24 cellular contexts compared by ENCODE assay signal in the genomic region with DNA sequence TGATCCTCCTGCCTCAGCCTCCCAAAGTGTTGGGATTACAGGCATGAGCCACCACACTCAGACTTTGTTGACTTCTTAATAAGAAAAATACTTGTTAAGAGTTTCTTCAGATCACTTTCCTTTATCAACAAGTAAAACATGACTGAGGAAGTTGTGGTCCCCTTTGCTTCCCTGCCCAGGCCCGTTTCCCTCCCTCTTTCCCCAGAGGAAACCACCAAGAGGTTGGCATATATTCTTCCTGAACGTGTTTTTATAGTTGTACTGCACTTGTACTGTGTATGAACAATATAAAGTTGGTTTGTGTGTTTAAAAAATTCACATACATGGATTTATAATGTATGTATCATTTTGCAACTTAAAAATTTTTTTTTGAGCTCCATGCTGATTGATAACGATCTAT. TPM values are rescaled to one million over a fixed set of nuclear protein-coding genes. Genes with fewer than 3 reads are reported as not detected.
DNase-seq lines count a peak whose midpoint lies in the region; ATAC-seq and TF ChIP-seq lines count a peak whose summit lies in the region.
"Had no signal": no experiment of that assay in that cellular context is flagged by ENCODE, and none has a peak within 500 bp of the region (broad histone marks: within the 10 kb centered on the region; RNA-seq: fewer than 3 reads in every experiment).

No MANE protein-coding gene starts in this region.

- peaks cover 18% of the 10 kb centered on the region for H3K4me1 Mint-ChIP-seq in T-helper 1 cell treated with Interleukin-12 subunit alpha and Interleukin-12 subunit beta and Interleukin-4 antibody, amounts not matched to agents 30 μg/mL and 1 μg/mL, for 36 hours (ENCODE audit: low read depth)
- H3K4me1 Mint-ChIP-seq in activated CD8-positive, alpha-beta T cell treated with anti-CD3 and anti-CD28 coated beads for 36 hours (ENCODE audit: low read depth): peaks cover 11% of the 10 kb centered on the region
- peaks cover 3 to 16% (median 10%) of the 10 kb centered on the region in 4 donors for H3K4me1 Mint-ChIP-seq in naive thymus-derived CD8-positive, alpha-beta T cell

- no peak for TF ChIP-seq CTCF in activated CD8-positive, alpha-beta T cell treated with anti-CD3 and anti-CD28 coated beads for 36 hours (IDR thresholded peaks at IDR 0.05)

- no peak overlapping the region for H3K4me3 ChIP-seq in effector memory CD4-positive, alpha-beta T cell (ENCODE audit: insufficient read depth, low read depth, low read length, poor library complexity, severe bottlenecking)
- H3K4me3 ChIP-seq: prostate gland, skin epidermis, thyroid gland had no signal

- intact Hi-C loops in activated CD8-positive, alpha-beta T cell treated with anti-CD3 and anti-CD28 coated beads for 36 hours (cut with micrococcal nuclease): no loop called here
- intact Hi-C loops in head of caudate nucleus (cut with DNase I): no loop called here

- H3K4me1 ChIP-seq in effector memory CD4-positive, alpha-beta T cell (ENCODE audit: control insufficient read depth, insufficient read depth, low read length, poor library complexity, severe bottlenecking): no peaks in the 10 kb centered on the region
- H3K4me1 ChIP-seq: prostate gland, thyroid gland had no signal

- no peaks in the 10 kb centered on the region for H3K27me3 Mint-ChIP-seq in T-helper 1 cell treated with Interleukin-12 subunit alpha and Interleukin-12 subunit beta and Interleukin-4 antibody, amounts not matched to agents 30 μg/mL and 1 μg/mL, for 36 hours (ENCODE audit: low read depth)
- no peaks in the 10 kb centered on the region for H3K27me3 Mint-ChIP-seq in activated CD8-positive, alpha-beta T cell treated with anti-CD3 and anti-CD28 coated beads for 36 hours
- no peaks in the 10 kb centered on the region for H3K27me3 Mint-ChIP-seq in naive thymus-derived CD8-positive, alpha-beta T cell

- DNase-seq in T-helper 1 cell: no peak
- peak; percentile 59 for DNase-seq in KBM-7
- DNase-seq in activated CD8-positive, alpha-beta T cell treated with anti-CD3 and anti-CD28 coated beads for 36 hours: no peak
- no peak for DNase-seq in naive thymus-derived CD8-positive, alpha-beta T cell
- no peak for DNase-seq in effector memory CD4-positive, alpha-beta T cell
- DNase-seq in RKO (ENCODE audit: low spot score): no peak
- no peak for DNase-seq in head of caudate nucleus
- DNase-seq: 8988T; activated T-cell treated with anti-CD3 and anti-CD28 coated beads, Interleukin-2, amount 50 U/mL, for 48 hours; C1 segment of cervical spinal cord; caudate nucleus; DMS53; H7; islet precursor cell; NCI-H345; NK-92 treated with Interleukin-12 subunit alpha and Interleukin-12 subunit beta, amount 100 ng/mL, for 24 hours; stimulated activated CD4-positive, alpha-beta T cell treated with anti-CD3 and anti-CD28 coated beads, Interleukin-4, amount 100 ng/mL, for 1 hour; stimulated activated CD8-positive, alpha-beta memory T cell treated with anti-CD3 and anti-CD28 coated beads, Interleukin-4, amount 100 ng/mL, for 48 hours; thyroid gland had no signal

- in situ Hi-C loops in KBM-7 (cut with MboI; ENCODE audit: low pct_unique_long_range_greater_than_20kb, low sequenced_read_pairs): no loop called here

- H3K36me3 Mint-ChIP-seq in T-helper 1 cell treated with Interleukin-12 subunit alpha and Interleukin-12 subunit beta and Interleukin-4 antibody, amounts not matched to agents 30 μg/mL and 1 μg/mL, for 36 hours (ENCODE audit: low read depth): peaks cover 20% of the 10 kb centered on the region
- peaks cover 25% of the 10 kb centered on the region for H3K36me3 Mint-ChIP-seq in activated CD8-positive, alpha-beta T cell treated with anti-CD3 and anti-CD28 coated beads for 36 hours (ENCODE audit: low read depth)
- peaks cover 0 to 62% (median 4%) of the 10 kb centered on the region in 3 donors for H3K36me3 Mint-ChIP-seq in naive thymus-derived CD8-positive, alpha-beta T cell

- H3K27ac Mint-ChIP-seq in T-helper 1 cell treated with Interleukin-12 subunit alpha and Interleukin-12 subunit beta and Interleukin-4 antibody, amounts not matched to agents 30 μg/mL and 1 μg/mL, for 36 hours: peak overlapping the region; percentile 26
- peak overlapping the region; percentile 64 for H3K27ac Mint-ChIP-seq in activated CD8-positive, alpha-beta T cell treated with anti-CD3 and anti-CD28 coated beads for 36 hours
- peak overlapping the region; percentile 14 to 90 (median 60) for H3K27ac Mint-ChIP-seq in naive thymus-derived CD8-positive, alpha-beta T cell

- CTCF ChIA-PET in activated CD8-positive, alpha-beta T cell treated with anti-CD3 and anti-CD28 coated beads for 36 hours (lab: Charles Lee): interaction anchor here (0.7 kb wide), 1 partner anchor 634 kb away, joined by 3 read pairs; no protein-coding TSS in a partner anchor

- POLR2A ChIA-PET in activated CD8-positive, alpha-beta T cell treated with anti-CD3 and anti-CD28 coated beads for 36 hours (lab: Charles Lee): no interaction called here
- POLR2A ChIA-PET in naive thymus-derived CD8-positive, alpha-beta T cell (lab: Charles Lee): no interaction called here

- H3K9me3 Mint-ChIP-seq in T-helper 1 cell treated with Interleukin-12 subunit alpha and Interleukin-12 subunit beta and Interleukin-4 antibody, amounts not matched to agents 30 μg/mL and 1 μg/mL, for 36 hours: no peaks in the 10 kb centered on the region
- H3K9me3 Mint-ChIP-seq in activated CD8-positive, alpha-beta T cell treated with anti-CD3 and anti-CD28 coated beads for 36 hours: no peaks in the 10 kb centered on the region
- no peaks in the 10 kb centered on the region for H3K9me3 Mint-ChIP-seq in naive thymus-derived CD8-positive, alpha-beta T cell

- no peaks in the 10 kb centered on the region for H3K9me3 ChIP-seq in effector memory CD4-positive, alpha-beta T cell (ENCODE audit: control insufficient read depth, low read length)
- H3K9me3 ChIP-seq: prostate gland, thyroid gland had no signal

- H3K36me3 ChIP-seq in effector memory CD4-positive, alpha-beta T cell (ENCODE audit: control insufficient read depth, insufficient read depth, low read length): peaks cover 22% of the 10 kb centered on the region
- H3K36me3 ChIP-seq: prostate gland had no signal

- no peak for ATAC-seq in activated CD8-positive, alpha-beta T cell treated with anti-CD3 and anti-CD28 coated beads for 36 hours
- ATAC-seq in naive thymus-derived CD8-positive, alpha-beta T cell: no peak
- ATAC-seq: activated CD4-positive, CD25-positive, alpha-beta regulatory T cell treated with anti-CD3 and anti-CD28 coated beads, Interleukin-2, amount 50 U/mL, for 24 hours had no signal

- H3K27ac ChIP-seq in effector memory CD4-positive, alpha-beta T cell (ENCODE audit: insufficient read depth, low read length, poor library complexity, severe bottlenecking): no peak overlapping the region
- H3K27ac ChIP-seq: KMS-11, prostate gland, skin epidermis, thyroid gland had no signal

- no peaks in the 10 kb centered on the region for H3K27me3 ChIP-seq in effector memory CD4-positive, alpha-beta T cell (replicated peaks; ENCODE audit: control insufficient read depth, insufficient read depth, low read length, poor library complexity, severe bottlenecking)
- H3K27me3 ChIP-seq: thyroid gland had no signal

- H3K4me3 Mint-ChIP-seq in T-helper 1 cell treated with Interleukin-12 subunit alpha and Interleukin-12 subunit beta and Interleukin-4 antibody, amounts not matched to agents 30 μg/mL and 1 μg/mL, for 36 hours: no peak overlapping the region
- H3K4me3 Mint-ChIP-seq in activated CD8-positive, alpha-beta T cell treated with anti-CD3 and anti-CD28 coated beads for 36 hours: no peak overlapping the region
- peak overlapping the region in 2 of 10 donors; percentile 10 to 14 for H3K4me3 Mint-ChIP-seq in naive thymus-derived CD8-positive, alpha-beta T cell

RNA-seq across cellular contexts. Expression of gene PTPN11, which starts 28.4 kb away (rescaled TPM):
- 100 to 1,000 TPM; 131 to 142 TPM for total RNA-seq in activated CD8-positive, alpha-beta T cell treated with anti-CD3 and anti-CD28 coated beads for 36 hours
- 10 to 100 TPM; 46.2 to 48.0 TPM for total RNA-seq in naive thymus-derived CD8-positive, alpha-beta T cell
- 10 to 100 TPM; 70.2 to 75.8 (median 70.7) TPM for polyA plus RNA-seq in naive thymus-derived CD8-positive, alpha-beta T cell

RNA-seq across cellular contexts. Expression of gene RPL6, which starts 37.7 kb away (rescaled TPM):
- total RNA-seq in activated CD8-positive, alpha-beta T cell treated with anti-CD3 and anti-CD28 coated beads for 36 hours: 1,000 to 10,000 TPM; 1,954 to 1,972 TPM
- total RNA-seq in naive thymus-derived CD8-positive, alpha-beta T cell: 1,000 to 10,000 TPM; 1,499 to 1,523 TPM
- 100 to 1,000 TPM; 646 to 758 (median 720) TPM for polyA plus RNA-seq in naive thymus-derived CD8-positive, alpha-beta T cell
